25 cellular contexts compared by ENCODE assay signal in the genomic region with DNA sequence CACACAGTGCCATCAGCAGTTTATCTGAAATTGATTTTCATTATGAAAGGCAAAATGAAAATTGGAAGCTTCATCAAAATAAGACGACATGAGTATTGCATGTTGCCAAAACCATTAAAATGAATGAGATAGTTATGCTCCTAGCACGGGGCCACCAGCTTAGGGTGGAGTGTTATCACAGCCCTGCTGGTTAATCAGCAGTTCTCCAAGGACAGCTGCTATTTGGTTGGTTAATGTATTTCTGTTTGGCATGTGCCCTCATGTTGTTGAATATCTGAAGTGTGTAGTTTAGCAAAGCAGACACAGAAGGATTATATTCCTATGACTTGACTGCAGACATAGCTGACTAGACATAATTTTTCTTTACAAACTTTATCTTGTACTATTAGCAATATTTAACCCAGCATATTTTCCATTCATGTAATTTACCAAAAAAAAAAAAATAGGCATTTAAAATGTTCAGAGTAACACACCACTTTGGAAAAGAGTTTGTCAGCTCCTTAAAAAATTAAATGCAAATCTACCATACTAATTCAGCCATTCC.
"Had no signal": no experiment of that assay in that cellular context is flagged by ENCODE, and none has a peak within 500 bp of the region (broad histone marks: within the 10 kb centered on the region; RNA-seq: fewer than 3 reads in every experiment).

No MANE protein-coding gene starts in this region.

- H3K4me3 ChIP-seq: cardiac muscle cell, hepatocyte, left ventricle myocardium inferior, ovary, psoas muscle, right atrium auricular region, skin epidermis, tibial artery had no signal

- H3K9me3 ChIP-seq: left ventricle myocardium inferior, neutrophil, ovary, psoas muscle, right atrium auricular region, tibial artery had no signal

- H3K27me3 ChIP-seq: cardiac muscle cell, hepatocyte, neutrophil, ovary, right atrium auricular region, tibial artery had no signal

- H3K27ac ChIP-seq: cardiac muscle cell, epithelial cell of prostate, hepatocyte, left ventricle myocardium inferior, neutrophil, ovary, psoas muscle, right atrium auricular region, skin epidermis, tibial artery, VCaP had no signal

- H3K4me1 ChIP-seq: left ventricle myocardium inferior, psoas muscle, right atrium auricular region, tibial artery had no signal

- DNase-seq: activated CD4-positive, alpha-beta memory T cell treated with anti-CD3 and anti-CD28 coated beads, Interleukin-2, amount 10 ng/mL, durations not matched to agents 7 days and 5 days; activated CD4-positive, alpha-beta T cell treated with anti-CD3 and anti-CD28 coated beads, Interleukin-2, amount 10 ng/mL, durations not matched to agents 24 days and 14 days; activated effector memory CD4-positive, alpha-beta T cell treated with Interleukin-2 at 50 U/mL for 16 hours; activated naive CD4-positive, alpha-beta T cell treated with anti-CD3 and anti-CD28 coated beads, Interleukin-2, amount 10 ng/mL, durations not matched to agents 7 days and 5 days; activated naive CD8-positive, alpha-beta T cell treated with anti-CD3 and anti-CD28 coated beads, Interleukin-2, amount 50 U/mL, for 24 hours; activated T-cell treated with anti-CD3 and anti-CD28 coated beads, Interleukin-2, amount 50 U/mL, for 72 hours; cortex of kidney; foreskin fibroblast; immature natural killer cell; left ventricle myocardium inferior; midbrain; ovary; psoas muscle; stimulated activated CD4-positive, alpha-beta T cell treated with anti-CD3 and anti-CD28 coated beads, Interleukin-2, amount 100 ng/mL, for 24 hours; stimulated activated naive CD8-positive, alpha-beta T cell treated with anti-CD3 and anti-CD28 coated beads, Interleukin-15, amount 100 ng/mL, for 72 hours; tibial artery had no signal

- ATAC-seq: activated CD4-positive, CD25-positive, alpha-beta regulatory T cell treated with anti-CD3 and anti-CD28 coated beads, Interleukin-2, amount 50 U/mL, for 24 hours; activated naive CD8-positive, alpha-beta T cell treated with anti-CD3 and anti-CD28 coated beads, Interleukin-2, amount 50 U/mL, for 24 hours; activated T-cell treated with anti-CD3 and anti-CD28 coated beads, Interleukin-2, amount 50 U/mL, for 72 hours; psoas muscle; stimulated activated effector memory CD8-positive, alpha-beta T cell treated with anti-CD3 and anti-CD28 coated beads, Interleukin-12 subunit alpha, Interleukin-12 subunit beta, amount 100 ng/mL, for 72 hours; stimulated activated naive CD8-positive, alpha-beta T cell treated with anti-CD3 and anti-CD28 coated beads, Interleukin-15, amount 100 ng/mL, for 72 hours had no signal

- H3K36me3 ChIP-seq: cardiac muscle cell, left ventricle myocardium inferior, neutrophil, ovary, right atrium auricular region, tibial artery had no signal
